In genomic region chr1:150931773-150932172, GRCh38 we compare ENCODE assay signal across 16 cellular contexts. TPM values are rescaled to one million over a fixed set of nuclear protein-coding genes. Genes with fewer than 3 reads are reported as not detected.
DNase-seq lines count a peak whose midpoint lies in the region; TF ChIP-seq lines count a peak whose summit lies in the region.
"Had no signal": no experiment of that assay in that cellular context is flagged by ENCODE, and none has a peak within 500 bp of the region (broad histone marks: within the 10 kb centered on the region; RNA-seq: fewer than 3 reads in every experiment).

No MANE protein-coding gene starts in this region.

- H3K27me3 Mint-ChIP-seq in endothelial cell (ENCODE audit: unreplicated experiment), result peaks cover 3% of the 10 kb centered on the region
- H3K27me3 Mint-ChIP-seq: central memory CD8-positive, alpha-beta T cell had no signal

- peak; percentile 14 for DNase-seq in NCI-H1694 treated with DMSO at 0.1 percent for 48 hours (lab: John Stamatoyannopoulos, UW)
- DNase-seq in NCI-H1694 (lab: John Stamatoyannopoulos, UW), result no peak
- peak; percentile 51 for DNase-seq in NCI-H2227 (lab: John Stamatoyannopoulos, UW; ENCODE audit: unreplicated experiment)
- DNase-seq in endothelial cell (ENCODE audit: low spot score), result no peak
- peak; percentile 29 for DNase-seq in renal cortical epithelial cell (ENCODE audit: low read depth)
- DNase-seq in stimulated activated CD4-positive, alpha-beta T cell treated with anti-CD3 and anti-CD28 coated beads, Interleukin-1b, Interleukin-23, amount 100 ng/mL, for 48 hours, result no peak
- no peak for DNase-seq in WERI-Rb-1
- DNase-seq in NCI-H226, result no peak
- DNase-seq: activated naive CD4-positive, alpha-beta T cell treated with anti-CD3 and anti-CD28 coated beads for 36 hours; Caco-2; NCI-H2171 treated with DMSO at 0.1 percent for 48 hours had no signal

- H3K36me3 Mint-ChIP-seq in endothelial cell (ENCODE audit: low read depth, unreplicated experiment), result peaks cover 50% of the 10 kb centered on the region

- no peaks in the 10 kb centered on the region for H3K27me3 ChIP-seq in WERI-Rb-1 (ENCODE audit: insufficient read depth, low read depth, severe bottlenecking)

- H3K9me3 ChIP-seq in WERI-Rb-1 (ENCODE audit: severe bottlenecking), result peaks cover 5% of the 10 kb centered on the region

- no peak overlapping the region for H3K27ac Mint-ChIP-seq in endothelial cell (ENCODE audit: unreplicated experiment)
- H3K27ac Mint-ChIP-seq: activated naive CD4-positive, alpha-beta T cell treated with anti-CD3 and anti-CD28 coated beads for 36 hours; WTC11 had no signal

- H3K9me3 Mint-ChIP-seq in endothelial cell (ENCODE audit: unreplicated experiment), result no peaks in the 10 kb centered on the region
- H3K9me3 Mint-ChIP-seq: central memory CD8-positive, alpha-beta T cell had no signal

- H3K4me1 Mint-ChIP-seq in endothelial cell (ENCODE audit: unreplicated experiment), result peaks cover 8% of the 10 kb centered on the region
- H3K4me1 Mint-ChIP-seq: WTC11 had no signal

- peak overlapping the region; percentile 69 for H3K4me3 Mint-ChIP-seq in endothelial cell (ENCODE audit: unreplicated experiment)
- H3K4me3 Mint-ChIP-seq: activated naive CD4-positive, alpha-beta T cell treated with anti-CD3 and anti-CD28 coated beads for 36 hours; central memory CD8-positive, alpha-beta T cell; WTC11 had no signal

- no peak overlapping the region for H3K27ac ChIP-seq in WERI-Rb-1
- H3K27ac ChIP-seq: A549 had no signal

- peaks cover 93% of the 10 kb centered on the region for H3K36me3 ChIP-seq in WERI-Rb-1

- H3K4me3 ChIP-seq in WERI-Rb-1 (ENCODE audit: low read depth, low read length), result no peak overlapping the region
- H3K4me3 ChIP-seq: A549, lung had no signal

- no peak for TF ChIP-seq CTCF in endothelial cell (IDR thresholded peaks at IDR 0.05; ENCODE audit: unreplicated experiment)
- TF ChIP-seq CTCF in WERI-Rb-1 (IDR thresholded peaks at IDR 0.05; ENCODE audit: low read depth, low read length), result no peak

RNA-seq across cellular contexts. Expression of gene SETDB1, which starts 5.6 kb away (rescaled TPM):
- 50.6 TPM for total RNA-seq in endothelial cell (ENCODE audit: unreplicated experiment)
- total RNA-seq in renal cortical epithelial cell, result 33.0 and 51.1 TPM in 2 replicates

RNA-seq across cellular contexts. Expression of gene CERS2, which starts 42.9 kb away (rescaled TPM):
- total RNA-seq in endothelial cell (ENCODE audit: unreplicated experiment) (186 TPM), renal cortical epithelial cell (119 and 202 TPM in 2 replicates)

RNA-seq across cellular contexts. Expression of gene CTXND2, which starts 44.8 kb away (rescaled TPM):
- total RNA-seq in endothelial cell (ENCODE audit: unreplicated experiment) (not detected), renal cortical epithelial cell (not detected in 2 replicates)
- total RNA-seq: activated naive CD4-positive, alpha-beta T cell treated with anti-CD3 and anti-CD28 coated beads for 36 hours; Caco-2; lung; skeletal muscle tissue; WTC11 had no signal

RNA-seq across cellular contexts. Expression of gene ANXA9, which starts 50.3 kb away (rescaled TPM):
- total RNA-seq in endothelial cell (ENCODE audit: unreplicated experiment) (not detected), renal cortical epithelial cell (0.30 and 1.6 TPM in 2 replicates)
- total RNA-seq: activated naive CD4-positive, alpha-beta T cell treated with anti-CD3 and anti-CD28 coated beads for 36 hours; skeletal muscle tissue had no signal

RNA-seq across cellular contexts. Expression of gene ARNT, which starts 55.4 kb away (rescaled TPM):
- total RNA-seq in endothelial cell (ENCODE audit: unreplicated experiment) (40.3 TPM), renal cortical epithelial cell (33.2 and 65.6 TPM in 2 replicates)

Comparison
In these comparisons a context has a peak if more than half of its experiments do, and no peak if none do; other contexts are left out.
1. DNase-seq: peak in NCI-H1694 treated with DMSO at 0.1 percent for 48 hours (single experiment), NCI-H2227 (single experiment) and renal cortical epithelial cell (single experiment); none in NCI-H1694 (single experiment), endothelial cell (single experiment), stimulated activated CD4-positive, alpha-beta T cell treated with anti-CD3 and anti-CD28 coated beads, Interleukin-1b, Interleukin-23, amount 100 ng/mL, for 48 hours (single experiment), WERI-Rb-1 (single experiment) and NCI-H226 (single experiment).